15 cellular contexts compared by ENCODE assay signal in the genomic region with DNA sequence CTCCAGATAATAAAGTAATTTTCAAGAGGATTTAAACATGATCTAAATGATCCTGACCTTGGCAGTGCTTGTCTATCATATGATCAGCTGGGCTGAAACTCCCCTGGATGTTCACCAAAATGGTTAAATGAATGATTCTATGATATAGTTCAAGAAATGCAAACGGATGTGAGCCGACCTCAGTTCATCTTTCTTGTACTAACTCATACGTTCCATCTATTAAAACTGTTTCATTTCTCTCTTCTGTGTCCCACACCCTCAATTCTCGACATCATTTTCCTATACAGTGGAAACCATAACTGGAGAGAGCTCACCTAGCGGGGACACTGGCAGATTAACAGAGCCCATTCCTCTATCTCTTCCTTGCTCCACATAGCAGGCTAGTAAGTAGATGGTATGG.
A peak's percentile ranks its signal among the peaks of the same experiment; 100 is the strongest.
DNase-seq lines count a peak whose midpoint lies in the region; ATAC-seq, FAIRE-seq and TF ChIP-seq lines count a peak whose summit lies in the region.
"Had no signal": no experiment of that assay in that cellular context is flagged by ENCODE, and none has a peak within 500 bp of the region (broad histone marks: within the 10 kb centered on the region; RNA-seq: fewer than 3 reads in every experiment).

No MANE protein-coding gene starts in this region.

- DNase-seq in GM12865 (ENCODE audit: low read depth): peak; percentile 56
- no peak for DNase-seq in activated CD8-positive, alpha-beta memory T cell treated with anti-CD3 and anti-CD28 coated beads, Interleukin-2, amount 50 U/mL, for 4 hours
- DNase-seq in cortex of kidney (lab: John Stamatoyannopoulos, UW): no peak
- DNase-seq in frontal cortex (ENCODE audit: low spot score in 2 of 2): no peak
- DNase-seq in stimulated activated naive CD8-positive, alpha-beta T cell treated with anti-CD3 and anti-CD28 coated beads, Interleukin-15, Interleukin-2, amounts not matched to agents 100 U/mL and 50 U/mL, for 24 hours: no peak
- DNase-seq: ACHN; activated CD8-positive, alpha-beta memory T cell treated with anti-CD3 and anti-CD28 coated beads, Interleukin-2, amount 10 ng/mL, durations not matched to agents 7 days and 5 days; activated naive CD8-positive, alpha-beta T cell treated with anti-CD3 and anti-CD28 coated beads, Interleukin-2, amount 50 U/mL, for 24 hours; NCI-H345; tibial artery had no signal

- TF ChIP-seq CTCF in GM12865 (IDR thresholded peaks at IDR 0.05; ENCODE audit: insufficient read depth, low read depth, low read length, missing control alignments): no peak

- no peak for FAIRE-seq in frontal cortex (lab: Jason Lieb, UNC)
- FAIRE-seq: islet of Langerhans, RCC 7860 had no signal

- no peak overlapping the region for H3K4me3 ChIP-seq in GM12865 (ENCODE audit: low read depth, low read length)
- H3K4me3 ChIP-seq: tibial artery had no signal

- ATAC-seq in GM19372 (IDR thresholded peaks at IDR 0.05; ENCODE audit: low read depth, unreplicated experiment): peak; percentile 58
- ATAC-seq in HG02642 (IDR thresholded peaks at IDR 0.05; ENCODE audit: poor library complexity, unreplicated experiment): peak; percentile 57
- peak; percentile 54 for ATAC-seq in HG03460 (IDR thresholded peaks at IDR 0.05; ENCODE audit: unreplicated experiment)
- no peak for ATAC-seq in stimulated activated naive CD8-positive, alpha-beta T cell treated with anti-CD3 and anti-CD28 coated beads, Interleukin-15, Interleukin-2, amounts not matched to agents 100 U/mL and 50 U/mL, for 24 hours
- ATAC-seq: activated CD8-positive, alpha-beta memory T cell treated with anti-CD3 and anti-CD28 coated beads, Interleukin-2, amount 10 ng/mL, durations not matched to agents 7 days and 5 days; activated naive CD8-positive, alpha-beta T cell treated with anti-CD3 and anti-CD28 coated beads, Interleukin-2, amount 50 U/mL, for 24 hours had no signal
